Comparison of ENCODE assay signal across 27 cellular contexts in genomic region chr15:62416535-62416934, GRCh38. TPM values are rescaled to one million over a fixed set of nuclear protein-coding genes. Genes with fewer than 3 reads are reported as not detected.
A peak's percentile ranks its signal among the peaks of the same experiment; 100 is the strongest.
DNase-seq lines count a peak whose midpoint lies in the region; ATAC-seq, FAIRE-seq and TF ChIP-seq lines count a peak whose summit lies in the region.
"Had no signal": no experiment of that assay in that cellular context is flagged by ENCODE, and none has a peak within 500 bp of the region (broad histone marks: within the 10 kb centered on the region; RNA-seq: fewer than 3 reads in every experiment).

No MANE protein-coding gene starts in this region.

- H3K79me2 ChIP-seq in SK-N-SH (ENCODE audit: insufficient read depth), result peaks cover 57% of the 10 kb centered on the region
- no peaks in the 10 kb centered on the region for H3K79me2 ChIP-seq in HepG2 (ENCODE audit: insufficient read depth, low read length)

- H3K36me3 ChIP-seq in SK-N-SH (replicated peaks in 1 of 2; ENCODE audit: control insufficient read depth in 1 of 2, insufficient read depth in 2 of 2, low read length in 1 of 2) (no peaks in the 10 kb centered on the region), esophagus muscularis mucosa (no peaks in the 10 kb centered on the region), HepG2 (replicated peaks in 1 of 2; ENCODE audit: control insufficient read depth in 1 of 2, insufficient read depth in 2 of 2, low read length in 2 of 2) (no peaks in the 10 kb centered on the region; a peak in 1 of 5 replicates)
- H3K36me3 ChIP-seq: BE2C had no signal

- no peaks in the 10 kb centered on the region for H3K36me3 Mint-ChIP-seq in WTC11
- H3K36me3 Mint-ChIP-seq: CD14-positive monocyte; CD8-positive, alpha-beta memory T cell had no signal

- DNase-seq in SK-N-SH (no peak), WTC11 (ENCODE audit: low spot score) (no peak), iPS-NIHi7 (ENCODE audit: extremely low spot score) (peak; percentile 31), esophagus muscularis mucosa (ENCODE audit: extremely low spot score) (no peak), HepG2 (ENCODE audit: low spot score) (no peak), RPMI8226 (no peak)
- DNase-seq: 8988T; ACHN; BE2C; Calu3; CD8-positive, alpha-beta memory T cell; DMS79 treated with DMSO at 0.1 percent for 48 hours; GOT3; KBM-7; NCI-H1105 treated with DMSO at 0.1 percent for 48 hours; NCI-H146; NCI-H1930; NCI-H2107; NCI-H446 treated with DMSO at 0.1 percent for 48 hours; NCI-H526; SIG-M5 had no signal

- no peaks in the 10 kb centered on the region for H3K9me2 ChIP-seq in SK-N-SH

- H3K4me2 ChIP-seq in SK-N-SH (peak overlapping the region; percentile 20; the same call in 1 of the 2 replicates), HepG2 (ENCODE audit: low read depth, low read length) (no peak overlapping the region)

- no peak for TF ChIP-seq RAD21 in SK-N-SH (IDR thresholded peaks at IDR 0.05; ENCODE audit: low read length)
- no peak for TF ChIP-seq RAD21 in HepG2 (CRISPR knock-in tag; IDR thresholded peaks at IDR 0.05)

- H3F3A ChIP-seq in SK-N-SH (replicated peaks; ENCODE audit: insufficient read depth), result no peaks in the 10 kb centered on the region

- H3K27me3 ChIP-seq in SK-N-SH (ENCODE audit: insufficient read depth), result no peaks in the 10 kb centered on the region
- no peaks in the 10 kb centered on the region for H3K27me3 ChIP-seq in esophagus muscularis mucosa
- H3K27me3 ChIP-seq in HepG2 (ENCODE audit: control insufficient read depth in 1 of 2, insufficient read depth in 2 of 2, low read length in 2 of 2), result no peaks in the 10 kb centered on the region
- H3K27me3 ChIP-seq: BE2C had no signal

- in situ Hi-C loops in HepG2 (cut with HindIII; ENCODE audit: extremely low pct_ligation_motif_present, low pct_unique_long_range_greater_than_20kb), result no loop called here

- H3K9ac ChIP-seq in SK-N-SH (no peak overlapping the region), HepG2 (ENCODE audit: insufficient read depth, low read depth, low read length) (no peak overlapping the region)

- no peaks in the 10 kb centered on the region for H3K9me3 ChIP-seq in SK-N-SH
- no peaks in the 10 kb centered on the region for H3K9me3 ChIP-seq in esophagus muscularis mucosa
- no peaks in the 10 kb centered on the region for H3K9me3 ChIP-seq in HepG2 (ENCODE audit: low read length)
- H3K9me3 ChIP-seq: BE2C had no signal

- H3K4me1 Mint-ChIP-seq in WTC11, result peaks cover 54% of the 10 kb centered on the region
- H3K4me1 Mint-ChIP-seq: CD14-positive monocyte; CD8-positive, alpha-beta memory T cell had no signal

- ATAC-seq in SK-N-SH treated with all-trans-retinoic acid at 6 μM for 48 hours (no peak), WTC11 (peak; percentile 81), HepG2 (no peak), HG03442 (IDR thresholded peaks at IDR 0.05; ENCODE audit: unreplicated experiment) (no peak)
- ATAC-seq: Panc1 had no signal

- H4K20me1 ChIP-seq in SK-N-SH (ENCODE audit: insufficient read depth) (peaks cover 6% of the 10 kb centered on the region; the same call in 1 of the 2 replicates), HepG2 (ENCODE audit: insufficient read depth, low read length) (no peaks in the 10 kb centered on the region)

- H3K4me3 Mint-ChIP-seq in WTC11, result no peak overlapping the region
- H3K4me3 Mint-ChIP-seq: CD14-positive monocyte; CD8-positive, alpha-beta memory T cell had no signal

- 91% methylated on average over 2 of the region's 3 CpGs for WGBS in SK-N-SH (ENCODE audit: low lambda C conversion rate)
- 100% methylated on average over 3 of the region's 3 CpGs for WGBS in esophagus muscularis mucosa
- 95% methylated on average over 2 of the region's 3 CpGs for WGBS in HepG2 (ENCODE audit: low lambda C conversion rate)

- POLR2A ChIA-PET in SK-N-SH (lab: Yijun Ruan, JAX), result interaction anchor here (0.7 kb wide), 1 partner anchor 21 kb away, joined by 3 read pairs; no protein-coding TSS in a partner anchor
- POLR2A ChIA-PET in WTC11 (lab: Charles Lee), result interaction anchor here (0.6 kb wide), 1 partner anchor 31 kb away, joined by 4 read pairs; no protein-coding TSS in a partner anchor
- POLR2A ChIA-PET in HepG2 (lab: Yijun Ruan, JAX), result no interaction called here

- no peak overlapping the region for H3K4me3 ChIP-seq in SK-N-SH (ENCODE audit: low read depth in 2 of 2, low read length in 1 of 2)
- no peak overlapping the region for H3K4me3 ChIP-seq in esophagus muscularis mucosa
- no peak overlapping the region for H3K4me3 ChIP-seq in HepG2 (replicated peaks in 1 of 3; ENCODE audit: insufficient read depth in 1 of 3, low read depth in 2 of 3, low read length in 3 of 3)
- H3K4me3 ChIP-seq: SK-N-MC had no signal

- CTCF ChIA-PET in SK-N-SH (lab: Yijun Ruan, JAX), result no interaction called here
- CTCF ChIA-PET in WTC11 (lab: Charles Lee), result interaction anchor here (1.1 to 1.5 kb wide), 3 partner anchors 133 to 326 kb away, joined by 3 to 4 read pairs (median 4); no protein-coding TSS in a partner anchor
- CTCF ChIA-PET in HepG2 (lab: Yijun Ruan, JAX; ENCODE audit: low intra/inter-chr PET ratio, low total read pairs), result no interaction called here

- TF ChIP-seq CTCF in SK-N-SH (IDR thresholded peaks at IDR 0.05) (no peak), WTC11 (IDR thresholded peaks at IDR 0.05) (no peak), esophagus muscularis mucosa (IDR thresholded peaks at IDR 0.05) (no peak), HepG2 (CRISPR knock-in tag; IDR thresholded peaks at IDR 0.05) (no peak)

- FAIRE-seq in HepG2 (lab: Jason Lieb, UNC), result no peak
- FAIRE-seq: HTR-8/SVneo had no signal

- TF ChIP-seq EP300 in SK-N-SH (IDR thresholded peaks at IDR 0.05; ENCODE audit: borderline replicate concordance in 1 of 2, low read depth in 1 of 2, low read length in 1 of 2), result no peak
- TF ChIP-seq EP300 in esophagus muscularis mucosa (IDR thresholded peaks at IDR 0.05), result no peak
- TF ChIP-seq EP300 in HepG2 (IDR thresholded peaks at IDR 0.05; ENCODE audit: low read depth in 2 of 2, low read length in 2 of 2), result no peak
- no peak for TF ChIP-seq EP300 in HepG2 (CRISPR knock-in tag; IDR thresholded peaks at IDR 0.05; ENCODE audit: borderline replicate concordance)

- intact Hi-C loops in esophagus muscularis mucosa (cut with DNase I), result no loop called here
- intact Hi-C loops in HepG2 (cut with micrococcal nuclease; ENCODE audit: unreplicated experiment), result no loop called here

- no peak overlapping the region for H3K27ac Mint-ChIP-seq in WTC11
- H3K27ac Mint-ChIP-seq: CD8-positive, alpha-beta memory T cell had no signal

- H3K9me3 Mint-ChIP-seq in WTC11, result peaks cover 5% of the 10 kb centered on the region

- H3K4me1 ChIP-seq in SK-N-SH (ENCODE audit: control insufficient read depth in 1 of 2, insufficient read depth in 2 of 2, low read depth in 1 of 2, low read length in 1 of 2), result peaks cover 20 to 22% of the 10 kb centered on the region in 2 experiments; a peak in 3 of 4 replicates
- peaks cover 5 to 20% (median 12%) of the 10 kb centered on the region in 4 donors for H3K4me1 ChIP-seq in esophagus muscularis mucosa
- peaks cover 19% of the 10 kb centered on the region for H3K4me1 ChIP-seq in HepG2 (ENCODE audit: insufficient read depth, low read length)
- H3K4me1 ChIP-seq: BE2C had no signal

- H3K27ac ChIP-seq in SK-N-SH (ENCODE audit: low read depth in 2 of 2, low read length in 1 of 2) (no peak overlapping the region), esophagus muscularis mucosa (replicated peaks in 1 of 4) (no peak overlapping the region), HepG2 (ENCODE audit: extremely low read length, insufficient read depth, low read length) (no peak overlapping the region)
- H3K27ac ChIP-seq: SK-N-MC had no signal

- TF ChIP-seq POLR2A in esophagus muscularis mucosa (IDR thresholded peaks at IDR 0.05; ENCODE audit: low read depth), result no peak
- no peak for TF ChIP-seq POLR2A in HepG2 (IDR thresholded peaks at IDR 0.05; ENCODE audit: insufficient read depth in 1 of 2, low read depth in 2 of 2, low read length in 2 of 2)

- H3K27me3 Mint-ChIP-seq in WTC11 (ENCODE audit: low read depth), result no peaks in the 10 kb centered on the region

- no peak overlapping the region for H2AFZ ChIP-seq in SK-N-SH (ENCODE audit: low read depth)
- H2AFZ ChIP-seq in HepG2 (ENCODE audit: low read length), result no peak overlapping the region

- no TSS peak for BruUV-seq in HepG2 (replicated peaks; lab: Mats Ljungman, UMichigan)

TF ChIP-seq in SK-N-SH treated with all-trans-retinoic acid at 6 μM for 48 hours, 23 proteins besides CTCF, POLR2A, EP300 and RAD21 (continues in another document):
- no peak for TF ChIP-seq ZNF565 (CRISPR knock-in tag; conservative IDR thresholded peaks at IDR 0.05; ENCODE audit: low read depth)

TF ChIP-seq in WTC11, 78 proteins besides CTCF, POLR2A, EP300 and RAD21 (continues in another document):
- TF ChIP-seq ZNF317 (CRISPR knock-in tag; IDR thresholded peaks at IDR 0.05; ENCODE audit: borderline replicate concordance, low read depth), result no peak

RNA-seq across cellular contexts. Expression of gene TLN2, which starts 26.2 kb away (rescaled TPM):
- polyA plus RNA-seq in SK-N-SH (2012; rRNA removed) (25.1 and 27.2 TPM in 2 replicates), HepG2 (2011; rRNA removed) (3.3 TPM in 2 replicates)
- 15.8 and 19.4 TPM in 2 replicates for polyA plus RNA-seq in SK-N-SH (2012; cell fraction: cytosol; rRNA removed)
- 38.0 and 41.9 TPM in 2 replicates for polyA plus RNA-seq in SK-N-SH (2012; cell fraction: nucleus; rRNA removed)
- total RNA-seq in WTC11 (2021) (25.0 to 30.5 TPM (median 25.9 TPM) in 3 replicates), esophagus muscularis mucosa (10 to 100 TPM; 11.2 to 20.0 (median 15.1) TPM), HepG2 (2016; rRNA removed; fragmentation: Illumina TruSeq; extraction: Trizol) (13.7 and 14.7 TPM in 2 replicates)
- 4.0 and 5.8 TPM in 2 replicates for total RNA-seq in HepG2 (2016; cell fraction: cytosol; rRNA removed; fragmentation: Illumina TruSeq; extraction: Trizol; ENCODE audit: low read depth)
- 13.6 and 14.7 TPM in 2 replicates for total RNA-seq in HepG2 (2016; cell fraction: insoluble cytoplasmic fraction; rRNA removed; fragmentation: Illumina TruSeq; extraction: Trizol)
- total RNA-seq in HepG2 (2016; cell fraction: membrane; rRNA removed; fragmentation: Illumina TruSeq; extraction: Trizol), result 6.9 and 9.1 TPM in 2 replicates
- total RNA-seq in HepG2 (2016; cell fraction: nucleus; rRNA removed; fragmentation: Illumina TruSeq; extraction: Trizol), result 16.4 and 20.9 TPM in 2 replicates
- polyA plus RNA-seq in HepG2 (2011; cell fraction: cytosol; rRNA removed), result 2.4 and 3.3 TPM in 2 replicates
- 5.7 and 8.0 TPM in 2 replicates for polyA plus RNA-seq in HepG2 (2011; cell fraction: nucleus; rRNA removed)
- polyA plus RNA-seq in HepG2 (2012), result 2.9 and 4.6 TPM in 2 replicates
- polyA plus RNA-seq in HepG2 (2016; cell fraction: cytosol; fragmentation: Illumina TruSeq; extraction: Trizol; ENCODE audit: low read depth), result 1.0 and 1.7 TPM in 2 replicates
- 8.1 and 11.4 TPM in 2 replicates for polyA plus RNA-seq in HepG2 (2016; cell fraction: insoluble cytoplasmic fraction; fragmentation: Illumina TruSeq; extraction: Trizol; ENCODE audit: low read depth)
- polyA plus RNA-seq in HepG2 (2016; cell fraction: membrane; fragmentation: Illumina TruSeq; extraction: Trizol; ENCODE audit: low read depth), result 1.0 and 1.5 TPM in 2 replicates
- 11.2 and 12.2 TPM in 2 replicates for polyA plus RNA-seq in HepG2 (2016; cell fraction: nucleus; fragmentation: Illumina TruSeq; extraction: Trizol; ENCODE audit: insufficient read depth, low read depth)
- polyA minus RNA-seq in HepG2 (2011; rRNA and poly(A)+ RNA removed; ENCODE audit: low replicate concordance), result 16.4 and 19.3 TPM in 2 replicates
- polyA minus RNA-seq in HepG2 (2011; cell fraction: cytosol; rRNA and poly(A)+ RNA removed), result 8.5 and 14.2 TPM in 2 replicates
- polyA minus RNA-seq in HepG2 (2011; cell fraction: nucleus; rRNA and poly(A)+ RNA removed), result 20.0 and 21.4 TPM in 2 replicates
